7 cellular contexts compared by ENCODE assay signal in the genomic region with DNA sequence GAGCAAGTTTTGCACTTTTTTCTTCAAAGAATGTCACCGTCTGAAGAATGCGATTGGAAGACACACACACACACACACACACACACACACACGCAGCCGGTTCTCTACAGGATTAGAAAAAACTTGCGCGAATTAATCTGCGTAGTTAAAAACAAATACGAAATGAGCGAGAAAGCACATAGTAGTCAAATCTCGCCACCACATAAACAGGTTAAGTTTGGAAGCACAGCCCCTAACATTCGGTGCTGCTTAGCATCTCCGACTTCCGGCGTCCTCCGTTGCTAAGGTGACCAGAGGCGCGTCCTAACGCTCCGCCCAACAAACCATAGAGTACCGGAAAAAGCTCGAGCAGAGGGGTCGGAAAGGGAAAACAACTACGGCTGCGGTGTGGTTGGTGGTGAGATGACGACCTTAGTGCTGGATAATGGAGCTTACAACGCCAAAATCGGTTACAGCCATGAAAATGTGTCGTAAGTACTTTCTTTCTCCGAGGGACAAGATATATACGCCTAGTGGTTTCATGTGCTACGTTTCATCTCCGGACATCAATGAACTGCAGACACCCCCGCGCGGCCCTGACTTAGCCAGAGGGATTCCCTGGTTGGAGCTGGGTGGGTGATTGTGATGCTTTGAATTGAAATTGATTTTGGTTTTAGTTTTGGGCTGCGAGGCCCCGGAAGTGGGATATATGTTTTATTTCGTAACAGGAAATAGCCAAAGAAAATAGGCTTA. TPM values are rescaled to one million over a fixed set of nuclear protein-coding genes. Genes with fewer than 3 reads are reported as not detected.
DNase-seq lines count a peak whose midpoint lies in the region; ATAC-seq and TF ChIP-seq lines count a peak whose summit lies in the region.

TSS of gene ACTR6 (plus strand) at position 366 of the 732 bp plus-strand sequence. CDS start at position 403, 37 bp downstream.

- peak within 1 kb of the TSS; percentile 79 to 92 for H3K27ac ChIP-seq in ascending aorta

- peak; percentile 86 for DNase-seq in NCI-H187 treated with DMSO at 0.1 percent for 48 hours (lab: John Stamatoyannopoulos, UW)
- DNase-seq in ascending aorta (ENCODE audit: low spot score in 2 of 2): peak; percentile 88 to 97
- DNase-seq in hepatic stellate cell (ENCODE audit: low spot score): peak; percentile 88
- DNase-seq in retina: peak; percentile 98

- H3K4me1 ChIP-seq in ascending aorta: peaks cover 7 to 15% of the 10 kb centered on the region in 2 donors

- TF ChIP-seq CTCF in ascending aorta (IDR thresholded peaks at IDR 0.05): no peak

- H3K36me3 ChIP-seq in ascending aorta: no peaks in the 10 kb centered on the region

- no peaks in the 10 kb centered on the region for H3K27me3 ChIP-seq in ascending aorta

- H3K9me3 ChIP-seq in ascending aorta: no peaks in the 10 kb centered on the region

- ATAC-seq in GM18499 (IDR thresholded peaks at IDR 0.05; ENCODE audit: insufficient read depth, unreplicated experiment) (peak; percentile 88), HG02943 (IDR thresholded peaks at IDR 0.05; ENCODE audit: low read depth, unreplicated experiment) (peak; percentile 88)

- intact Hi-C loops in T-helper 2 cell treated with Interferon-gamma antibody and Interleukin-4, amounts not matched to agents 100 ng/mL and 5 ng/mL, for 36 hours (cut with micrococcal nuclease): loop anchor here (1.0 to 5.0 kb wide), 6 partner anchors 36 to 1698 kb away; partner anchors contain the start of genes BLTP3B, DEPDC4, SCYL2 and TMPO
- intact Hi-C loops in ascending aorta (cut with DNase I): loop anchor here (1.0 to 5.0 kb wide), 7 partner anchors 34 to 388 kb away; partner anchors contain the start of genes ANKS1B, DEPDC4 and SCYL2

- H3K4me3 ChIP-seq in ascending aorta: peak within 1 kb of the TSS; percentile 57 to 93

RNA-seq across cellular contexts. Expression of gene ACTR6, which starts in this region (rescaled TPM):
- total RNA-seq in T-helper 2 cell treated with Interferon-gamma antibody and Interleukin-4, amounts not matched to agents 100 ng/mL and 5 ng/mL, for 36 hours: 29.2 and 33.6 TPM in 2 replicates
- total RNA-seq in ascending aorta: 7.9 TPM

Comparison
In these comparisons a context has a peak if more than half of its experiments do, and no peak if none do; other contexts are left out.
1. Peak in every context shown above with its lines: DNase-seq, ATAC-seq, H3K4me3 ChIP-seq and H3K27ac ChIP-seq.